ENCODE assay signal across 8 cellular contexts in genomic region chr1:6259491-6260362, GRCh38. TPM values are rescaled to one million over a fixed set of nuclear protein-coding genes. Genes with fewer than 3 reads are reported as not detected.
A peak's percentile ranks its signal among the peaks of the same experiment; 100 is the strongest.
DNase-seq lines count a peak whose midpoint lies in the region; ATAC-seq, FAIRE-seq and TF ChIP-seq lines count a peak whose summit lies in the region.

No MANE protein-coding gene starts in this region.

- H4K20me1 ChIP-seq in astrocyte (ENCODE audit: insufficient read depth, low read length) = peaks cover 20% of the 10 kb centered on the region

- H3K9me3 ChIP-seq in astrocyte (ENCODE audit: insufficient read depth, low read depth, low read length) = no peaks in the 10 kb centered on the region
- no peaks in the 10 kb centered on the region for H3K9me3 ChIP-seq in iPS DF 6.9 (ENCODE audit: control insufficient read depth, insufficient read depth, low read length)

- H3K4me1 Mint-ChIP-seq in astrocyte (ENCODE audit: low read depth, unreplicated experiment) = no peaks in the 10 kb centered on the region

- no peaks in the 10 kb centered on the region for H3K27me3 ChIP-seq in astrocyte (ENCODE audit: insufficient read depth, low read length)
- H3K27me3 ChIP-seq in iPS DF 6.9 (ENCODE audit: control insufficient read depth, insufficient read depth, low read length) = no peaks in the 10 kb centered on the region

- no peaks in the 10 kb centered on the region for H3K36me3 ChIP-seq in astrocyte (ENCODE audit: insufficient read depth, low read length)
- H3K36me3 ChIP-seq in iPS DF 6.9 (ENCODE audit: control insufficient read depth, insufficient read depth, low read length) = no peaks in the 10 kb centered on the region

- DNase-seq in Right ventricle myocardium inferior (ENCODE audit: missing footprints) = peak; percentile 94
- no peak for DNase-seq in cardiac septum (ENCODE audit: low spot score)
- DNase-seq in LNCaP clone FGC (ENCODE audit: low read depth) = no peak
- peak; percentile 76 for DNase-seq in T1000 (lab: John Stamatoyannopoulos, UW)
- peak; percentile 47 for DNase-seq in astrocyte (ENCODE audit: low read depth)
- DNase-seq in iPS DF 6.9 (ENCODE audit: low read depth, low spot score) = no peak
- no peak for DNase-seq in D721Med (ENCODE audit: insufficient read length, low spot score)

- H3K9me3 Mint-ChIP-seq in astrocyte (ENCODE audit: unreplicated experiment) = no peaks in the 10 kb centered on the region

- no CpG with 5 or more reads among the region's 46 CpGs for WGBS in iPS DF 6.9 (ENCODE audit: insufficient coverage, insufficient read length)

- H3K27ac ChIP-seq in astrocyte (ENCODE audit: low read depth, low read length) = no peak overlapping the region
- no peak overlapping the region for H3K27ac ChIP-seq in iPS DF 6.9 (ENCODE audit: low read length)
- peak overlapping the region in 18 of 21 experiments; percentile 40 to 93 (median 80) for H3K27ac ChIP-seq in skin epidermis

- peak overlapping the region; percentile 89 for H3K4me2 ChIP-seq in astrocyte (ENCODE audit: low read length)

- intact Hi-C loops in Right ventricle myocardium inferior (cut with DNase I) = no loop called here
- intact Hi-C loops in cardiac septum (cut with DNase I) = no loop called here

- FAIRE-seq in astrocyte (lab: Jason Lieb, UNC) = no peak
- FAIRE-seq in D721Med (lab: Jason Lieb, UNC) = no peak

- no peaks in the 10 kb centered on the region for H3K79me2 ChIP-seq in astrocyte (ENCODE audit: insufficient read depth, low read length)

- H3K9ac ChIP-seq in astrocyte (ENCODE audit: low read length) = no peak overlapping the region

- H3K27ac Mint-ChIP-seq in astrocyte (ENCODE audit: unreplicated experiment) = no peak overlapping the region

- peak overlapping the region; percentile 76 for H3K4me3 Mint-ChIP-seq in astrocyte (ENCODE audit: unreplicated experiment)

- H3K36me3 Mint-ChIP-seq in astrocyte (ENCODE audit: low read depth, unreplicated experiment) = no peaks in the 10 kb centered on the region

- H3K4me1 ChIP-seq in astrocyte (ENCODE audit: insufficient read depth, low read length) (peaks cover 7% of the 10 kb centered on the region), iPS DF 6.9 (ENCODE audit: control insufficient read depth, insufficient read depth, low read length) (peaks cover 4% of the 10 kb centered on the region; the same call in 1 of the 2 replicates)

- H3K4me3 ChIP-seq in LNCaP clone FGC (ENCODE audit: low read depth, low read length) (peak overlapping the region; percentile 41), astrocyte (ENCODE audit: insufficient read depth, low read depth, low read length) (peak overlapping the region; percentile 44), iPS DF 6.9 (ENCODE audit: low read length) (peak overlapping the region; percentile 67; the same call in 1 of the 2 replicates), skin epidermis (peak overlapping the region; percentile 54 to 76 (median 70))

- H2AFZ ChIP-seq in astrocyte (ENCODE audit: low read depth, low read length) = no peak overlapping the region

- H3K27me3 Mint-ChIP-seq in astrocyte (ENCODE audit: low read depth, unreplicated experiment) = peaks cover 32% of the 10 kb centered on the region

- ATAC-seq in Right ventricle myocardium inferior = peak; percentile 66

- no peak for TF ChIP-seq CTCF in LNCaP clone FGC (IDR thresholded peaks at IDR 0.05; ENCODE audit: control insufficient read depth, extremely low read depth, insufficient read depth)
- no peak for TF ChIP-seq CTCF in astrocyte (IDR thresholded peaks at IDR 0.05; ENCODE audit: insufficient read depth, low read depth, low read length)
- TF ChIP-seq CTCF in D721Med (IDR thresholded peaks at IDR 0.05; ENCODE audit: insufficient read depth, missing control alignments) = no peak

RNA-seq across cellular contexts. Expression of gene GPR153, which starts 1.2 kb away (rescaled TPM):
- total RNA-seq in Right ventricle myocardium inferior = 10.6 TPM
- total RNA-seq in cardiac septum = 7.0 TPM
- 3.0 and 3.7 TPM in 2 replicates for total RNA-seq in astrocyte

RNA-seq across cellular contexts. Expression of gene HES3, which starts 15.7 kb away (rescaled TPM):
- not detected for total RNA-seq in Right ventricle myocardium inferior
- not detected for total RNA-seq in cardiac septum
- not detected in 2 replicates for total RNA-seq in astrocyte

RNA-seq across cellular contexts. Expression of gene ICMT, which starts 24.0 kb away (rescaled TPM):
- total RNA-seq in Right ventricle myocardium inferior (58.8 TPM), cardiac septum (71.2 TPM), astrocyte (58.1 and 59.5 TPM in 2 replicates)

RNA-seq across cellular contexts. Expression of gene RNF207, which starts 53.8 kb away (rescaled TPM):
- total RNA-seq in Right ventricle myocardium inferior (54.6 TPM), cardiac septum (91.0 TPM), astrocyte (4.7 and 7.4 TPM in 2 replicates)

Comparison
In these comparisons a context has a peak if more than half of its experiments do, and no peak if none do; other contexts are left out.
1. DNase-seq: peak in Right ventricle myocardium inferior (single experiment), T1000 (single experiment) and astrocyte (single experiment); none in cardiac septum (single experiment), LNCaP clone FGC (single experiment), iPS DF 6.9 (single experiment) and D721Med (single experiment).
2. H3K27ac ChIP-seq: peak in skin epidermis (18 of 21); none in astrocyte (single experiment) and iPS DF 6.9 (single experiment).
3. Peak in every context shown above with its lines, with median percentiles within 50 percentile points of each other: H3K4me3 ChIP-seq.